In the genomic region with DNA sequence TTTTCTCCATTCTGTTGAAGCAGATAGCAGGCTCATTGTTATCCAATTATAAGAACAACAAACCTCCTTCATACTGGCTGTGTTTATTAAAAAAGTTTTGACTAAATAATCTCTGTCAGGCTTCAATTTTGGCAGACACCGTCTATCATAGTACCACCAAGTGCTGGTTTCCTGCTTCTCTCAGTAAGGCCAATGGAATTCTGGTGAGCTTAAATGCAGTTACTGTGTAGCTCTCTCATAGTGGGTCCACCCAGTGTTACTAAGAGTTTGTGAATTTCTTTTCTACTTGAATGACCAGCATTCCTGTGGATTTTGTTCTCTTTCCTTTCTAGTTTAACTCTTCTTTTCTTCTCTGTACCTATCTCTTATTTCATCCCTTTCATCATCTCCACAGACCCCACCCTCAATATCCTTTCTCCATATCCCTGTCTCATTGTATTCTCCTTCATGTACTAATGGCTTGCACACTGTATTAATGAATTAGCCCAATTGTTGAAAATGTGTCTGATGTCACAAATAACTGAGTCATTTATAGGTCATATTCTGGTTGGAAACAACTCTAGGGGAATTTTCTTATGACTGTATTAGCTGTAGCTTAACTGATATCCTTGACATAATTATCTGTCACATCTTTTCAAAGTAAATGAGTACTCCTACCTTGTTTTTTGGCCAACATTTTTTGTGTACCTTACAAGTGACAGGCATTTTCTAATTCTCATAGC, we compare ENCODE assay signal across 28 cellular contexts.
DNase-seq lines count a peak whose midpoint lies in the region; ATAC-seq, FAIRE-seq and TF ChIP-seq lines count a peak whose summit lies in the region.
"Had no signal": no experiment of that assay in that cellular context is flagged by ENCODE, and none has a peak within 500 bp of the region (broad histone marks: within the 10 kb centered on the region; RNA-seq: fewer than 3 reads in every experiment).

No MANE protein-coding gene starts in this region.

- H3K9me1 ChIP-seq in keratinocyte (ENCODE audit: control insufficient read depth, extremely low read depth, insufficient read depth, low read length): no peaks in the 10 kb centered on the region

- H3K27me3 ChIP-seq in bronchial epithelial cell (ENCODE audit: control insufficient read depth, insufficient read depth, low read length) (no peaks in the 10 kb centered on the region), keratinocyte (ENCODE audit: control insufficient read depth, extremely low read depth, insufficient read depth, low read length) (no peaks in the 10 kb centered on the region)
- H3K27me3 ChIP-seq: BE2C, MG63, neural progenitor cell, right lobe of liver, SJCRH30, thyroid gland, uterus had no signal

- H3K36me3 ChIP-seq in bronchial epithelial cell (ENCODE audit: control insufficient read depth, insufficient read depth, low read length): no peaks in the 10 kb centered on the region
- no peaks in the 10 kb centered on the region for H3K36me3 ChIP-seq in keratinocyte (ENCODE audit: control insufficient read depth in 2 of 2, extremely low read depth in 1 of 2, insufficient read depth in 2 of 2, low read length in 2 of 2)
- H3K36me3 ChIP-seq: BE2C, MG63, neural progenitor cell, right lobe of liver, SJCRH30, thyroid gland, uterus had no signal

- H3K4me3 ChIP-seq in bronchial epithelial cell (ENCODE audit: low read depth, low read length) (no peak overlapping the region), keratinocyte (ENCODE audit: control insufficient read depth in 2 of 3, extremely low read depth in 1 of 3, insufficient read depth in 2 of 3, low read depth in 1 of 3, low read length in 3 of 3) (no peak overlapping the region)
- H3K4me3 ChIP-seq: A549, MG63, neural progenitor cell, right lobe of liver, SJCRH30, thyroid gland, uterus had no signal

- no peak overlapping the region for H3K9ac ChIP-seq in keratinocyte (ENCODE audit: control insufficient read depth, extremely low read depth, insufficient read depth, low read length)
- H3K9ac ChIP-seq: neural progenitor cell had no signal

- no peaks in the 10 kb centered on the region for H4K20me1 ChIP-seq in keratinocyte (ENCODE audit: control insufficient read depth, extremely low read depth, insufficient read depth, low read length)

- no peak for TF ChIP-seq CTCF in bronchial epithelial cell (IDR thresholded peaks at IDR 0.05; ENCODE audit: insufficient read depth, low read length, severe bottlenecking)
- TF ChIP-seq CTCF in keratinocyte (optimal IDR thresholded peaks at IDR 0.05 in 1 of 3, IDR thresholded peaks at IDR 0.05 in 1 of 3, conservative IDR thresholded peaks at IDR 0.05 in 1 of 3; ENCODE audit: extremely low read depth in 1 of 3, insufficient read depth in 2 of 3, low read length in 3 of 3): no peak

- no peaks in the 10 kb centered on the region for H3K9me3 ChIP-seq in keratinocyte (ENCODE audit: control insufficient read depth, low read depth, low read length)
- H3K9me3 ChIP-seq: A549, BE2C, MG63, right lobe of liver, SJCRH30, thyroid gland, uterus had no signal

- no peaks in the 10 kb centered on the region for H3K4me1 ChIP-seq in keratinocyte (ENCODE audit: control insufficient read depth, extremely low read depth, insufficient read depth, low read length)
- H3K4me1 ChIP-seq: A549, BE2C, neural progenitor cell, right lobe of liver, SJCRH30, thyroid gland, uterus had no signal

- ATAC-seq in HG03439 (IDR thresholded peaks at IDR 0.05; ENCODE audit: unreplicated experiment) (no peak), HG02798 (IDR thresholded peaks at IDR 0.05; ENCODE audit: poor library complexity, unreplicated experiment) (no peak)
- ATAC-seq: A549; CD8-positive, alpha-beta T cell; left ventricle myocardium superior; right lobe of liver; stimulated activated naive CD8-positive, alpha-beta T cell treated with anti-CD3 and anti-CD28 coated beads, Interleukin-15, amount 100 ng/mL, for 72 hours had no signal

- no peaks in the 10 kb centered on the region for H3K79me2 ChIP-seq in keratinocyte (ENCODE audit: control insufficient read depth, insufficient read depth, low read length)

- H3K4me2 ChIP-seq in keratinocyte (ENCODE audit: control insufficient read depth, extremely low read depth, insufficient read depth, low read depth, low read length): no peak overlapping the region
- H3K4me2 ChIP-seq: A549, neural progenitor cell had no signal

- H2AFZ ChIP-seq in keratinocyte (ENCODE audit: control insufficient read depth, low read length): no peak overlapping the region
- H2AFZ ChIP-seq: neural progenitor cell had no signal

- peak; percentile 7 for DNase-seq in AG08396 (ENCODE audit: low spot score)
- DNase-seq in HS-27A (ENCODE audit: low read depth): peak; percentile 56
- peak; percentile 23 for DNase-seq in bronchial epithelial cell (ENCODE audit: low read depth)
- DNase-seq in keratinocyte (ENCODE audit: low read depth, low spot score): peak; percentile 19
- no peak for DNase-seq in NCI-H146 treated with DMSO at 0.1 percent for 48 hours (lab: John Stamatoyannopoulos, UW; ENCODE audit: unreplicated experiment)
- DNase-seq in Ammon's horn (ENCODE audit: low spot score): no peak
- DNase-seq: activated CD4-positive, alpha-beta memory T cell treated with anti-CD3 and anti-CD28 coated beads, Interleukin-2, amount 10 ng/mL, durations not matched to agents 7 days and 5 days; activated CD8-positive, alpha-beta memory T cell treated with anti-CD3 and anti-CD28 coated beads, Interleukin-2, amount 50 U/mL, for 4 hours; activated naive CD4-positive, alpha-beta T cell; BE2C; CD8-positive, alpha-beta T cell; HCEC 1CT; KBM-7; left ventricle myocardium superior; MG63; NCI-H1105; NCI-H2029 treated with DMSO at 0.1 percent for 48 hours; NCI-H524 treated with DMSO at 0.1 percent for 48 hours; right lobe of liver; SJCRH30; stimulated activated naive CD8-positive, alpha-beta T cell treated with anti-CD3 and anti-CD28 coated beads, Interleukin-15, amount 100 ng/mL, for 72 hours; SW 1271; thyroid gland; uterus had no signal

- no peak overlapping the region for H3K27ac ChIP-seq in keratinocyte (ENCODE audit: control insufficient read depth, insufficient read depth, low read length)
- H3K27ac ChIP-seq: A549, neural progenitor cell, right lobe of liver, SJCRH30, thyroid gland, uterus had no signal

- dilution Hi-C loops in keratinocyte (cut with MboI; ENCODE audit: extremely low pct_ligation_motif_present, low sequenced_read_pairs): no loop called here

- FAIRE-seq in bronchial epithelial cell (lab: Jason Lieb, UNC) (no peak), keratinocyte (lab: Jason Lieb, UNC) (peak; percentile 29)
- FAIRE-seq: A549 had no signal

Comparison
In these comparisons a context has a peak if more than half of its experiments do, and no peak if none do; other contexts are left out.
1. DNase-seq: peak in AG08396 (single experiment), HS-27A (single experiment), bronchial epithelial cell (single experiment) and keratinocyte (single experiment); none in NCI-H146 treated with DMSO at 0.1 percent for 48 hours (single experiment) and Ammon's horn (single experiment).